ENCODE assay signal across 2 cellular contexts in the genomic region with DNA sequence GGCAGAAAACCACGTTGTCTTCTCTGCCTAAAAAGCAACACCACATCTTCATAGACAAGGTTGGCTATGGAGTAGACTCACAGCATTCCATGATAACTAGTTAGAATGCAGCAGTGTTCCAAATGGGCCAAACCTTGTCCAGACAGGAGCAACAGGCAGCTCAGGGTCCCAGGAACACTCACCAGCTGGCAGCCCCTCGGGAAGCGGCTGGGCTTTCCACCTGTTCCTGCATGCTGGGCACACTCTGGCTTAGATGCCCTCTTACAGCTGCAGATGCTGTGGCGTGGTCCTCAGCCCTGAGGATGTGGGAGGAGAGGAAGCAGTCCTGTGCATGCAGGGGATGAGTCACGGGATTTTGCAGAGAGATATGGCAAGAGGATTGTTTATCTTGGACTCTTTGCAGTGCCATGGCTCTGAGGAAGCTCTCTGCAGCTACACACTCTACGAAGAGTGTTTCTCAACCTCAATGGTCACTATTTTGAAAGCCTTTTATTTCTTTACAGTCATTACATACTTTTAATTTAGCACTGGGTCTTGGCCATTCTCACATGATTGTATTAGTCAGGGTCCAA.
TF ChIP-seq lines count a peak whose summit lies in the region.

No MANE protein-coding gene starts in this region.

TF ChIP-seq in K562, 482 proteins besides CTCF, POLR2A, EP300 and RAD21 (continues in another document):
- TF ChIP-seq U2AF2 (optimal IDR thresholded peaks at IDR 0.05; ENCODE audit: low read depth, low read length), result no peak
- TF ChIP-seq SAFB2 (IDR thresholded peaks at IDR 0.05; ENCODE audit: borderline replicate concordance, low read depth, low read length, severe bottlenecking), result no peak
- TF ChIP-seq HDAC3 (IDR thresholded peaks at IDR 0.05; ENCODE audit: borderline replicate concordance, partially characterized antibody), result no peak
- TF ChIP-seq ATF3 (IDR thresholded peaks at IDR 0.05), result peak; percentile 88
- TF ChIP-seq ATF3 (CRISPR knock-in tag; conservative IDR thresholded peaks at IDR 0.05), result no peak; the same call in 1 of the 2 replicates
- TF ChIP-seq RAD51 (IDR thresholded peaks at IDR 0.05; ENCODE audit: borderline replicate concordance, low read depth), result no peak
- no peak for TF ChIP-seq ZNF24 (IDR thresholded peaks at IDR 0.05)
- TF ChIP-seq HDAC2 (IDR thresholded peaks at IDR 0.05), result peak; percentile 89
- 0 out of 2 replicates have a peak, but pooled peaks have one; percentile 43 for TF ChIP-seq ZNF584 (CRISPR knock-in tag; IDR thresholded peaks at IDR 0.05; ENCODE audit: low read depth)
- no peak; the same call in 1 of the 2 replicates for TF ChIP-seq LEF1 (IDR thresholded peaks at IDR 0.05)
- TF ChIP-seq, protein P1, sequence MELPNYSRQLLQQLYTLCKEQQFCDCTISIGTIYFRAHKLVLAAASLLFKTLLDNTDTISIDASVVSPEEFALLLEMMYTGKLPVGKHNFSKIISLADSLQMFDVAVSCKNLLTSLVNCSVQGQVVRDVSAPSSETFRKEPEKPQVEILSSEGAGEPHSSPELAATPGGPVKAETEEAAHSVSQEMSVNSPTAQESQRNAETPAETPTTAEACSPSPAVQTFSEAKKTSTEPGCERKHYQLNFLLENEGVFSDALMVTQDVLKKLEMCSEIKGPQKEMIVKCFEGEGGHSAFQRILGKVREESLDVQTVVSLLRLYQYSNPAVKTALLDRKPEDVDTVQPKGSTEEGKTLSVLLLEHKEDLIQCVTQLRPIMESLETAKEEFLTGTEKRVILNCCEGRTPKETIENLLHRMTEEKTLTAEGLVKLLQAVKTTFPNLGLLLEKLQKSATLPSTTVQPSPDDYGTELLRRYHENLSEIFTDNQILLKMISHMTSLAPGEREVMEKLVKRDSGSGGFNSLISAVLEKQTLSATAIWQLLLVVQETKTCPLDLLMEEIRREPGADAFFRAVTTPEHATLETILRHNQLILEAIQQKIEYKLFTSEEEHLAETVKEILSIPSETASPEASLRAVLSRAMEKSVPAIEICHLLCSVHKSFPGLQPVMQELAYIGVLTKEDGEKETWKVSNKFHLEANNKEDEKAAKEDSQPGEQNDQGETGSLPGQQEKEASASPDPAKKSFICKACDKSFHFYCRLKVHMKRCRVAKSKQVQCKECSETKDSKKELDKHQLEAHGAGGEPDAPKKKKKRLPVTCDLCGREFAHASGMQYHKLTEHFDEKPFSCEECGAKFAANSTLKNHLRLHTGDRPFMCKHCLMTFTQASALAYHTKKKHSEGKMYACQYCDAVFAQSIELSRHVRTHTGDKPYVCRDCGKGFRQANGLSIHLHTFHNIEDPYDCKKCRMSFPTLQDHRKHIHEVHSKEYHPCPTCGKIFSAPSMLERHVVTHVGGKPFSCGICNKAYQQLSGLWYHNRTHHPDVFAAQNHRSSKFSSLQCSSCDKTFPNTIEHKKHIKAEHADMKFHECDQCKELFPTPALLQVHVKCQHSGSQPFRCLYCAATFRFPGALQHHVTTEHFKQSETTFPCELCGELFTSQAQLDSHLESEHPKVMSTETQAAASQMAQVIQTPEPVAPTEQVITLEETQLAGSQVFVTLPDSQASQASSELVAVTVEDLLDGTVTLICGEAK (IDR thresholded peaks at IDR 0.05), result no peak
- TF ChIP-seq, protein P1 (CRISPR knock-in tag; IDR thresholded peaks at IDR 0.05), result no peak
- TF ChIP-seq POLR2H (tag; IDR thresholded peaks at IDR 0.05; ENCODE audit: low read depth), result no peak
- 0 out of 2 replicates have a peak, but pooled peaks have one; percentile 45 for TF ChIP-seq EGR1 (conservative IDR thresholded peaks at IDR 0.05)
- TF ChIP-seq PTRF (tag; IDR thresholded peaks at IDR 0.05), result no peak
- TF ChIP-seq NFIC (IDR thresholded peaks at IDR 0.05), result 0 out of 2 replicates have a peak, but pooled peaks have one; percentile 35
- TF ChIP-seq MYC (IDR thresholded peaks at IDR 0.05; ENCODE audit: low read depth, low read length), result 0 out of 2 replicates have a peak, but pooled peaks have one; percentile 37
- no peak for TF ChIP-seq MYC (CRISPR knock-in tag; IDR thresholded peaks at IDR 0.05; ENCODE audit: borderline replicate concordance, low read depth)
- peak; percentile 72 for TF ChIP-seq FOS (IDR thresholded peaks at IDR 0.05; ENCODE audit: extremely low read depth, insufficient read length)

TF ChIP-seq in HepG2, 621 proteins besides CTCF, POLR2A, EP300 and RAD21 (continues in another document):
- TF ChIP-seq BHLHE40 (IDR thresholded peaks at IDR 0.05; ENCODE audit: low read length) (0 out of 2 replicates have a peak, but pooled peaks have one; percentile 23), FOSL2 (CRISPR knock-in tag; IDR thresholded peaks at IDR 0.05) (peak; percentile 89), ZNF780A (CRISPR knock-in tag; IDR thresholded peaks at IDR 0.05) (no peak), ZNF746 (CRISPR knock-in tag; IDR thresholded peaks at IDR 0.05) (no peak), MIER2 (CRISPR knock-in tag; IDR thresholded peaks at IDR 0.05) (no peak), TAF15 (IDR thresholded peaks at IDR 0.05; ENCODE audit: low read depth, low read length, poor library complexity, severe bottlenecking) (no peak), ZNF670 (CRISPR knock-in tag; IDR thresholded peaks at IDR 0.05; ENCODE audit: borderline replicate concordance) (no peak), ZNF850 (CRISPR knock-in tag; conservative IDR thresholded peaks at IDR 0.05) (no peak), ZFP90 (CRISPR knock-in tag; IDR thresholded peaks at IDR 0.05; ENCODE audit: borderline replicate concordance) (no peak), KLF6 (CRISPR knock-in tag; IDR thresholded peaks at IDR 0.05) (no peak), SMC3 (IDR thresholded peaks at IDR 0.05; ENCODE audit: low read length) (no peak), U2AF2 (IDR thresholded peaks at IDR 0.05; ENCODE audit: low read depth, low read length) (no peak), GZF1 (CRISPR knock-in tag; IDR thresholded peaks at IDR 0.05) (no peak), MYNN (CRISPR knock-in tag; IDR thresholded peaks at IDR 0.05; ENCODE audit: low read depth) (no peak), KDM1A (CRISPR knock-in tag; IDR thresholded peaks at IDR 0.05) (no peak)
- TF ChIP-seq, protein P2, sequence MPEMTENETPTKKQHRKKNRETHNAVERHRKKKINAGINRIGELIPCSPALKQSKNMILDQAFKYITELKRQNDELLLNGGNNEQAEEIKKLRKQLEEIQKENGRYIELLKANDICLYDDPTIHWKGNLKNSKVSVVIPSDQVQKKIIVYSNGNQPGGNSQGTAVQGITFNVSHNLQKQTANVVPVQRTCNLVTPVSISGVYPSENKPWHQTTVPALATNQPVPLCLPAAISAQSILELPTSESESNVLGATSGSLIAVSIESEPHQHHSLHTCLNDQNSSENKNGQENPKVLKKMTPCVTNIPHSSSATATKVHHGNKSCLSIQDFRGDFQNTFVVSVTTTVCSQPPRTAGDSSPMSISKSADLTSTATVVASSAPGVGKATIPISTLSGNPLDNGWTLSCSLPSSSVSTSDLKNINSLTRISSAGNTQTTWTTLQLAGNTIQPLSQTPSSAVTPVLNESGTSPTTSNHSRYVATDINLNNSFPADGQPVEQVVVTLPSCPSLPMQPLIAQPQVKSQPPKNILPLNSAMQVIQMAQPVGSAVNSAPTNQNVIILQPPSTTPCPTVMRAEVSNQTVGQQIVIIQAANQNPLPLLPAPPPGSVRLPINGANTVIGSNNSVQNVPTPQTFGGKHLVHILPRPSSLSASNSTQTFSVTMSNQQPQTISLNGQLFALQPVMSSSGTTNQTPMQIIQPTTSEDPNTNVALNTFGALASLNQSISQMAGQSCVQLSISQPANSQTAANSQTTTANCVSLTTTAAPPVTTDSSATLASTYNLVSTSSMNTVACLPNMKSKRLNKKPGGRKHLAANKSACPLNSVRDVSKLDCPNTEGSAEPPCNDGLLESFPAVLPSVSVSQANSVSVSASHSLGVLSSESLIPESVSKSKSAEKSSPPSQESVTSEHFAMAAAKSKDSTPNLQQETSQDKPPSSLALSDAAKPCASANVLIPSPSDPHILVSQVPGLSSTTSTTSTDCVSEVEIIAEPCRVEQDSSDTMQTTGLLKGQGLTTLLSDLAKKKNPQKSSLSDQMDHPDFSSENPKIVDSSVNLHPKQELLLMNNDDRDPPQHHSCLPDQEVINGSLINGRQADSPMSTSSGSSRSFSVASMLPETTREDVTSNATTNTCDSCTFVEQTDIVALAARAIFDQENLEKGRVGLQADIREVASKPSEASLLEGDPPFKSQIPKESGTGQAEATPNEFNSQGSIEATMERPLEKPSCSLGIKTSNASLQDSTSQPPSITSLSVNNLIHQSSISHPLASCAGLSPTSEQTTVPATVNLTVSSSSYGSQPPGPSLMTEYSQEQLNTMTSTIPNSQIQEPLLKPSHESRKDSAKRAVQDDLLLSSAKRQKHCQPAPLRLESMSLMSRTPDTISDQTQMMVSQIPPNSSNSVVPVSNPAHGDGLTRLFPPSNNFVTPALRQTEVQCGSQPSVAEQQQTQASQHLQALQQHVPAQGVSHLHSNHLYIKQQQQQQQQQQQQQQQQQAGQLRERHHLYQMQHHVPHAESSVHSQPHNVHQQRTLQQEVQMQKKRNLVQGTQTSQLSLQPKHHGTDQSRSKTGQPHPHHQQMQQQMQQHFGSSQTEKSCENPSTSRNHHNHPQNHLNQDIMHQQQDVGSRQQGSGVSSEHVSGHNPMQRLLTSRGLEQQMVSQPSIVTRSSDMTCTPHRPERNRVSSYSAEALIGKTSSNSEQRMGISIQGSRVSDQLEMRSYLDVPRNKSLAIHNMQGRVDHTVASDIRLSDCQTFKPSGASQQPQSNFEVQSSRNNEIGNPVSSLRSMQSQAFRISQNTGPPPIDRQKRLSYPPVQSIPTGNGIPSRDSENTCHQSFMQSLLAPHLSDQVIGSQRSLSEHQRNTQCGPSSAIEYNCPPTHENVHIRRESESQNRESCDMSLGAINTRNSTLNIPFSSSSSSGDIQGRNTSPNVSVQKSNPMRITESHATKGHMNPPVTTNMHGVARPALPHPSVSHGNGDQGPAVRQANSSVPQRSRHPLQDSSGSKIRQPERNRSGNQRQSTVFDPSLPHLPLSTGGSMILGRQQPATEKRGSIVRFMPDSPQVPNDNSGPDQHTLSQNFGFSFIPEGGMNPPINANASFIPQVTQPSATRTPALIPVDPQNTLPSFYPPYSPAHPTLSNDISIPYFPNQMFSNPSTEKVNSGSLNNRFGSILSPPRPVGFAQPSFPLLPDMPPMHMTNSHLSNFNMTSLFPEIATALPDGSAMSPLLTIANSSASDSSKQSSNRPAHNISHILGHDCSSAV (CRISPR knock-in tag; IDR thresholded peaks at IDR 0.05; ENCODE audit: borderline replicate concordance), result no peak
- TF ChIP-seq, protein P3, sequence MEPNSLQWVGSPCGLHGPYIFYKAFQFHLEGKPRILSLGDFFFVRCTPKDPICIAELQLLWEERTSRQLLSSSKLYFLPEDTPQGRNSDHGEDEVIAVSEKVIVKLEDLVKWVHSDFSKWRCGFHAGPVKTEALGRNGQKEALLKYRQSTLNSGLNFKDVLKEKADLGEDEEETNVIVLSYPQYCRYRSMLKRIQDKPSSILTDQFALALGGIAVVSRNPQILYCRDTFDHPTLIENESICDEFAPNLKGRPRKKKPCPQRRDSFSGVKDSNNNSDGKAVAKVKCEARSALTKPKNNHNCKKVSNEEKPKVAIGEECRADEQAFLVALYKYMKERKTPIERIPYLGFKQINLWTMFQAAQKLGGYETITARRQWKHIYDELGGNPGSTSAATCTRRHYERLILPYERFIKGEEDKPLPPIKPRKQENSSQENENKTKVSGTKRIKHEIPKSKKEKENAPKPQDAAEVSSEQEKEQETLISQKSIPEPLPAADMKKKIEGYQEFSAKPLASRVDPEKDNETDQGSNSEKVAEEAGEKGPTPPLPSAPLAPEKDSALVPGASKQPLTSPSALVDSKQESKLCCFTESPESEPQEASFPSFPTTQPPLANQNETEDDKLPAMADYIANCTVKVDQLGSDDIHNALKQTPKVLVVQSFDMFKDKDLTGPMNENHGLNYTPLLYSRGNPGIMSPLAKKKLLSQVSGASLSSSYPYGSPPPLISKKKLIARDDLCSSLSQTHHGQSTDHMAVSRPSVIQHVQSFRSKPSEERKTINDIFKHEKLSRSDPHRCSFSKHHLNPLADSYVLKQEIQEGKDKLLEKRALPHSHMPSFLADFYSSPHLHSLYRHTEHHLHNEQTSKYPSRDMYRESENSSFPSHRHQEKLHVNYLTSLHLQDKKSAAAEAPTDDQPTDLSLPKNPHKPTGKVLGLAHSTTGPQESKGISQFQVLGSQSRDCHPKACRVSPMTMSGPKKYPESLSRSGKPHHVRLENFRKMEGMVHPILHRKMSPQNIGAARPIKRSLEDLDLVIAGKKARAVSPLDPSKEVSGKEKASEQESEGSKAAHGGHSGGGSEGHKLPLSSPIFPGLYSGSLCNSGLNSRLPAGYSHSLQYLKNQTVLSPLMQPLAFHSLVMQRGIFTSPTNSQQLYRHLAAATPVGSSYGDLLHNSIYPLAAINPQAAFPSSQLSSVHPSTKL (CRISPR knock-in tag; IDR thresholded peaks at IDR 0.05), result 0 out of 2 replicates have a peak, but pooled peaks have one; percentile 19
- TF ChIP-seq, protein P4, sequence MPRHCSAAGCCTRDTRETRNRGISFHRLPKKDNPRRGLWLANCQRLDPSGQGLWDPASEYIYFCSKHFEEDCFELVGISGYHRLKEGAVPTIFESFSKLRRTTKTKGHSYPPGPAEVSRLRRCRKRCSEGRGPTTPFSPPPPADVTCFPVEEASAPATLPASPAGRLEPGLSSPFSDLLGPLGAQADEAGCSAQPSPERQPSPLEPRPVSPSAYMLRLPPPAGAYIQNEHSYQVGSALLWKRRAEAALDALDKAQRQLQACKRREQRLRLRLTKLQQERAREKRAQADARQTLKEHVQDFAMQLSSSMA (CRISPR knock-in tag; IDR thresholded peaks at IDR 0.05), result no peak
- TF ChIP-seq, protein P5, sequence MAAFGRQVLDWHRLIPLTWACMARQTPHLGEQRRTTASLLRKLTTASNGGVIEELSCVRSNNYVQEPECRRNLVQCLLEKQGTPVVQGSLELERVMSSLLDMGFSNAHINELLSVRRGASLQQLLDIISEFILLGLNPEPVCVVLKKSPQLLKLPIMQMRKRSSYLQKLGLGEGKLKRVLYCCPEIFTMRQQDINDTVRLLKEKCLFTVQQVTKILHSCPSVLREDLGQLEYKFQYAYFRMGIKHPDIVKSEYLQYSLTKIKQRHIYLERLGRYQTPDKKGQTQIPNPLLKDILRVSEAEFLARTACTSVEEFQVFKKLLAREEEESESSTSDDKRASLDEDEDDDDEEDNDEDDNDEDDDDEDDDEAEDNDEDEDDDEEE (CRISPR knock-in tag; IDR thresholded peaks at IDR 0.05), result no peak
